Comparison of ENCODE assay signal across 1 cellular context in the genomic region with DNA sequence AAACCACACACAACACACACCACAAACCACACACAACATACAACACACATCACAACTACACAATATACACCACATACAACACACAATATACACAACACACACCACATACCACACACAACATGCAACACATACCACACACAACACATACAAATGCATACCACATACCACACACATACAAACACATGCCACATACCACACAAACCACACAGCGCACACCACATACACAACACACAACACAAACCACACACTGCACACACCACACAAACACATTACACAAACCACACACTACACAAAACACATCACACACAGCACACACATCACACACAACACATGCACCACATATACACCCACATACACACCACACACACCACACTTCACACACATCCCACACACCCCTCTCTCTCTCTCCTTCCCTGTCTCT.
TF ChIP-seq lines count a peak whose summit lies in the region.

No MANE protein-coding gene starts in this region.

TF ChIP-seq in HepG2, 621 proteins besides CTCF, POLR2A, EP300 and RAD21 (continued from another document):
- TF ChIP-seq ZNF646 (CRISPR knock-in tag; IDR thresholded peaks at IDR 0.05), result peak; percentile 98
- 0 out of 2 replicates have a peak, but pooled peaks have one; percentile 38 for TF ChIP-seq FOXP1 (IDR thresholded peaks at IDR 0.05)
- TF ChIP-seq FOXP1 (CRISPR knock-in tag; IDR thresholded peaks at IDR 0.05), result no peak
- no peak for TF ChIP-seq KLF9 (CRISPR knock-in tag; IDR thresholded peaks at IDR 0.05; ENCODE audit: low read depth)
- TF ChIP-seq ZNF619 (CRISPR knock-in tag; IDR thresholded peaks at IDR 0.05), result no peak
- TF ChIP-seq NR2F2 (IDR thresholded peaks at IDR 0.05; ENCODE audit: borderline replicate concordance, low read depth), result no peak
- no peak for TF ChIP-seq PBX2 (CRISPR knock-in tag; IDR thresholded peaks at IDR 0.05)
- TF ChIP-seq, protein P1, sequence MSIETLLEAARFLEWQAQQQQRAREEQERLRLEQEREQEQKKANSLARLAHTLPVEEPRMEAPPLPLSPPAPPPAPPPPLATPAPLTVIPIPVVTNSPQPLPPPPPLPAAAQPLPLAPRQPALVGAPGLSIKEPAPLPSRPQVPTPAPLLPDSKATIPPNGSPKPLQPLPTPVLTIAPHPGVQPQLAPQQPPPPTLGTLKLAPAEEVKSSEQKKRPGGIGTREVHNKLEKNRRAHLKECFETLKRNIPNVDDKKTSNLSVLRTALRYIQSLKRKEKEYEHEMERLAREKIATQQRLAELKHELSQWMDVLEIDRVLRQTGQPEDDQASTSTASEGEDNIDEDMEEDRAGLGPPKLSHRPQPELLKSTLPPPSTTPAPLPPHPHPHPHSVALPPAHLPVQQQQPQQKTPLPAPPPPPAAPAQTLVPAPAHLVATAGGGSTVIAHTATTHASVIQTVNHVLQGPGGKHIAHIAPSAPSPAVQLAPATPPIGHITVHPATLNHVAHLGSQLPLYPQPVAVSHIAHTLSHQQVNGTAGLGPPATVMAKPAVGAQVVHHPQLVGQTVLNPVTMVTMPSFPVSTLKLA (IDR thresholded peaks at IDR 0.05), result 0 out of 2 replicates have a peak, but pooled peaks have one; percentile 15
- TF ChIP-seq, protein P2, sequence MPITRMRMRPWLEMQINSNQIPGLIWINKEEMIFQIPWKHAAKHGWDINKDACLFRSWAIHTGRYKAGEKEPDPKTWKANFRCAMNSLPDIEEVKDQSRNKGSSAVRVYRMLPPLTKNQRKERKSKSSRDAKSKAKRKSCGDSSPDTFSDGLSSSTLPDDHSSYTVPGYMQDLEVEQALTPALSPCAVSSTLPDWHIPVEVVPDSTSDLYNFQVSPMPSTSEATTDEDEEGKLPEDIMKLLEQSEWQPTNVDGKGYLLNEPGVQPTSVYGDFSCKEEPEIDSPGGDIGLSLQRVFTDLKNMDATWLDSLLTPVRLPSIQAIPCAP (CRISPR knock-in tag; IDR thresholded peaks at IDR 0.05; ENCODE audit: low read depth), result no peak
- no peak for TF ChIP-seq ATRX (CRISPR knock-in tag; IDR thresholded peaks at IDR 0.05; ENCODE audit: borderline replicate concordance)
- TF ChIP-seq ZXDC (CRISPR knock-in tag; IDR thresholded peaks at IDR 0.05), result no peak
- no peak for TF ChIP-seq CEBPB (IDR thresholded peaks at IDR 0.05; ENCODE audit: borderline replicate concordance, low read depth, low read length)
- TF ChIP-seq ZSCAN12 (CRISPR knock-in tag; IDR thresholded peaks at IDR 0.05), result no peak
- TF ChIP-seq ZNF441 (CRISPR knock-in tag; IDR thresholded peaks at IDR 0.05; ENCODE audit: borderline replicate concordance), result no peak
- TF ChIP-seq ZNF17 (CRISPR knock-in tag; IDR thresholded peaks at IDR 0.05), result no peak
- TF ChIP-seq ZNF329 (CRISPR knock-in tag; IDR thresholded peaks at IDR 0.05; ENCODE audit: low read depth), result no peak
- no peak for TF ChIP-seq ZNF558 (CRISPR knock-in tag; IDR thresholded peaks at IDR 0.05; ENCODE audit: borderline replicate concordance)
- no peak for TF ChIP-seq MYPOP (CRISPR knock-in tag; IDR thresholded peaks at IDR 0.05)
- TF ChIP-seq TAF1 (CRISPR knock-in tag; IDR thresholded peaks at IDR 0.05), result no peak
- no peak for TF ChIP-seq ZSCAN25 (CRISPR knock-in tag; IDR thresholded peaks at IDR 0.05)
- TF ChIP-seq IKZF1 (IDR thresholded peaks at IDR 0.05), result 0 out of 2 replicates have a peak, but pooled peaks have one; percentile 16
- TF ChIP-seq ZNF510 (CRISPR knock-in tag; IDR thresholded peaks at IDR 0.05; ENCODE audit: low read depth), result no peak
TF ChIP-seq in HepG2: peak in this region for 8.
